Comparison of ENCODE assay signal across 5 cellular contexts in the genomic region with DNA sequence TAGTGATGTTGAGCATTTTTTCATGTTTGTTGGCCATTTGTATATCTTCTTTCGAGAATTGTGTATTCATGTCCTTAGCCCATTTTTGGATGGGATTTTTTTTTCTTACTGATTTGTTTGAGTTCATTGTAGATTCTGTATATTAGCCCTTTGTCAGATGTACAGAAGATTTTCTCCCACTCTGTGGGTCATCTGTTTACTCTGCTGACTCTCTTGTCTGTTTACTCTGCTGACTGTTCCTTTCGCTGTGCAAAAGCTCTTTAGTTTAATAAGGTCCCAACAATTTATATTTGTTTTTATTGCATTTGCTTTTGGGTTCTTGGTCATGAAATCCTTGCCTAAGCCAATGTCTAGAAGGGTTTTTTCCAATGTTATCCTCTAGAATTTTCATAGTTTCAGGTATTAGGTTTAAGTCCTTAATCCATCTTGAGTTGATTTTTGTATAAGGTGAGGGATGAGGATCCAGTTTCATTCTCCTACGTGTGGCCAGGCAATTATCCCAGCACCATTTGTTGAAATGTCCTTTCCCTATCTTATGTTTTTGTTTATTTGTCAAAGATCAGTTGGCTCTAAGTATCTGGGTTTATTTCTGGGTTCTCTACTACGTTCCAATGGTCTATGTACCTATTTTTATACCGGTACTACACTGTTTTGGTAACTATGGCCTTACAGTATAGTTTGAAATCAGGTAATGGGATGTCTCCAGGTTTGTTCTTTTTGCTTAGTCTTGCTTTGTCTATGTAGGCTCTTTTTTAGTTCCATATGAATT.
DNase-seq lines count a peak whose midpoint lies in the region; ATAC-seq and TF ChIP-seq lines count a peak whose summit lies in the region.
"Not testable (repeated sequence)": the region's sequence is repeated elsewhere in the genome, so short reads cannot be mapped to it uniquely, and the experiment has no call there.

No MANE protein-coding gene starts in this region.

- not testable (repeated sequence) for H3K4me1 Mint-ChIP-seq in T-helper 17 cell; effector memory CD8-positive, alpha-beta T cell (ENCODE audit: low read depth in 2 of 2)

- not testable (repeated sequence) for H3K36me3 ChIP-seq in PC-3 (ENCODE audit: low read depth, low read length)

- peak overlapping the region; percentile 8 for H3K27ac Mint-ChIP-seq in T-helper 17 cell
- peak overlapping the region; percentile 47 to 59 for H3K27ac Mint-ChIP-seq in effector memory CD8-positive, alpha-beta T cell

- CTCF ChIA-PET in PC-3 (lab: Charles Lee): not testable (repeated sequence)

- H3K27ac ChIP-seq in PC-3 (ENCODE audit: low read length): peak overlapping the region; percentile 60

- 0 out of 2 replicates have a peak overlapping the region, but pooled peaks have one; percentile 28 for H3K4me2 ChIP-seq in PC-3 (ENCODE audit: low read length)

- H3K9me3 ChIP-seq in PC-3 (ENCODE audit: low read length); T-helper 17 cell (ENCODE audit: control insufficient read depth, low read length, poor library complexity, severe bottlenecking): not testable (repeated sequence)

- not testable (repeated sequence) for H3K36me3 Mint-ChIP-seq in T-helper 17 cell (ENCODE audit: low read depth); effector memory CD8-positive, alpha-beta T cell (ENCODE audit: insufficient read depth)

- intact Hi-C loops in PC-3 (cut with micrococcal nuclease): not testable (repeated sequence)

- not testable (repeated sequence) for H4K20me1 ChIP-seq in PC-3 (ENCODE audit: low read length)

- H3K79me2 ChIP-seq in PC-3 (ENCODE audit: low read length): not testable (repeated sequence)

- not testable (repeated sequence) for BruUV-seq in PC-3 (replicated peaks; lab: Mats Ljungman, UMichigan)

- not testable (repeated sequence) for H3K27me3 Mint-ChIP-seq in T-helper 17 cell; effector memory CD8-positive, alpha-beta T cell

- H3K9me3 Mint-ChIP-seq in effector memory CD8-positive, alpha-beta T cell: not testable (repeated sequence)

- H3K4me3 Mint-ChIP-seq in T-helper 17 cell; effector memory CD8-positive, alpha-beta T cell: not testable (repeated sequence)

- not testable (repeated sequence) for TF ChIP-seq CTCF in PC-3 (conservative IDR thresholded peaks at IDR 0.05; ENCODE audit: low read depth, low read length)

- H3F3A ChIP-seq in PC-3 (ENCODE audit: low read length, unreplicated experiment): not testable (repeated sequence)

- not testable (repeated sequence) for H2AFZ ChIP-seq in PC-3 (ENCODE audit: low read length)

- H3K27me3 ChIP-seq in PC-3 (ENCODE audit: low read length): not testable (repeated sequence)

- not testable (repeated sequence) for H3K9ac ChIP-seq in PC-3 (ENCODE audit: low read length)

- not testable (repeated sequence) for H3K4me3 ChIP-seq in PC-3 (ENCODE audit: low read length)

- peak; percentile 97 for ATAC-seq in PC-3
- ATAC-seq in T-helper 17 cell; effector memory CD8-positive, alpha-beta T cell (replicated peaks): not testable (repeated sequence)
- ATAC-seq in left lobe of liver: peak; percentile 71

- DNase-seq in DMS53 (lab: John Stamatoyannopoulos, UW): peak; percentile 48
- peak; percentile 51 for DNase-seq in PC-3
- DNase-seq in T-helper 17 cell; effector memory CD8-positive, alpha-beta T cell; left lobe of liver (ENCODE audit: low spot score): not testable (repeated sequence)

- POLR2A ChIA-PET in PC-3 (lab: Charles Lee; ENCODE audit: unreplicated experiment): interaction anchor here (0.7 kb wide), 1 partner anchor 36 kb away, joined by 5 read pairs; no protein-coding TSS in a partner anchor

- H3K9me2 ChIP-seq in PC-3 (replicated peaks; ENCODE audit: low read length): not testable (repeated sequence)

- H3K4me1 ChIP-seq in PC-3 (ENCODE audit: insufficient read depth, low read length): not testable (repeated sequence)
